Comparison of ENCODE assay signal across 1 cellular context in the genomic region with DNA sequence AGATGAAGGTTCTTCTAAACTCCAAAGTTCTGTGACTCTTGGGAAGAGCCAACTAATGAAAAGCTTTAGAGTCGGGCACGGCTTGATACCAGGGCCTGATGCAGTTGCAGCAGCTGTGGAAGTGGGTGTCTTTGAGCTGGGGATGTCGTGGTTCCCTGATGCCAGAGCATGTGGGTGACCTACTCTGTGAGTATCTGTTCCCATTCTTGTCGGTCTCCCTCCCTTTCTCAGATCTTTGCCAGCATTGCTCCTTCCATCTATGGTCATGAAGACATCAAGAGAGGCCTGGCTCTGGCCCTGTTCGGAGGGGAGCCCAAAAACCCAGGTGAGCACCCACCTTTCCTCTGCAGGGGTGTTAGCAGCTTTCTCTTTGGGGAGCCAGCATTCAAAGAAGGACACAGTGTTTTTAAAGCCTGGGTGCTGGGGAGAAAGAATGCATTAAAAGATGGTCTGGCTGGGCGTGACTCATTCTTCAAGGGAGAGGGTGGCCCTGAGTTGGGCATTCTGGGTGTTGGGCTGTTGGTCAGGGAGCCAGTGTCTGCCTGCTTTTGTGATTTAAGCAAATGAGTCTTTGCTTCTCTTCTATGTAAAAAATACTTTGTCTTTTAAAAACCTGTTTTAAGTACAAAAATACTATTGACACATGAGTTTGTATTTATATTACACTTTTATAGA.
TF ChIP-seq lines count a peak whose summit lies in the region.

No MANE protein-coding gene starts in this region.

TF ChIP-seq in IMR-90, 13 proteins besides CTCF, POLR2A, EP300 and RAD21:
- TF ChIP-seq MAZ (IDR thresholded peaks at IDR 0.05; ENCODE audit: borderline replicate concordance, low read depth, low read length), result no peak
- no peak for TF ChIP-seq CEBPB (IDR thresholded peaks at IDR 0.05; ENCODE audit: low read depth, low read length)
- TF ChIP-seq, protein P1, sequence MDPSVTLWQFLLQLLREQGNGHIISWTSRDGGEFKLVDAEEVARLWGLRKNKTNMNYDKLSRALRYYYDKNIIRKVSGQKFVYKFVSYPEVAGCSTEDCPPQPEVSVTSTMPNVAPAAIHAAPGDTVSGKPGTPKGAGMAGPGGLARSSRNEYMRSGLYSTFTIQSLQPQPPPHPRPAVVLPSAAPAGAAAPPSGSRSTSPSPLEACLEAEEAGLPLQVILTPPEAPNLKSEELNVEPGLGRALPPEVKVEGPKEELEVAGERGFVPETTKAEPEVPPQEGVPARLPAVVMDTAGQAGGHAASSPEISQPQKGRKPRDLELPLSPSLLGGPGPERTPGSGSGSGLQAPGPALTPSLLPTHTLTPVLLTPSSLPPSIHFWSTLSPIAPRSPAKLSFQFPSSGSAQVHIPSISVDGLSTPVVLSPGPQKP (IDR thresholded peaks at IDR 0.05; ENCODE audit: borderline replicate concordance, low read depth, low read length), result no peak
- TF ChIP-seq CHD1 (IDR thresholded peaks at IDR 0.05; ENCODE audit: low read depth, low read length), result no peak
- TF ChIP-seq, protein P2, sequence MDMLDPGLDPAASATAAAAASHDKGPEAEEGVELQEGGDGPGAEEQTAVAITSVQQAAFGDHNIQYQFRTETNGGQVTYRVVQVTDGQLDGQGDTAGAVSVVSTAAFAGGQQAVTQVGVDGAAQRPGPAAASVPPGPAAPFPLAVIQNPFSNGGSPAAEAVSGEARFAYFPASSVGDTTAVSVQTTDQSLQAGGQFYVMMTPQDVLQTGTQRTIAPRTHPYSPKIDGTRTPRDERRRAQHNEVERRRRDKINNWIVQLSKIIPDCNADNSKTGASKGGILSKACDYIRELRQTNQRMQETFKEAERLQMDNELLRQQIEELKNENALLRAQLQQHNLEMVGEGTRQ (IDR thresholded peaks at IDR 0.05; ENCODE audit: low read depth, low read length), result no peak
- no peak for TF ChIP-seq SMC3 (IDR thresholded peaks at IDR 0.05; ENCODE audit: low read depth, low read length)
- TF ChIP-seq RCOR1 (IDR thresholded peaks at IDR 0.05; ENCODE audit: insufficient replicate concordance, low read length), result no peak
- TF ChIP-seq RFX5 (IDR thresholded peaks at IDR 0.05; ENCODE audit: low read depth, low read length), result no peak
- TF ChIP-seq FOS (IDR thresholded peaks at IDR 0.05; ENCODE audit: low read depth, low read length), result no peak
- no peak for TF ChIP-seq BHLHE40 (IDR thresholded peaks at IDR 0.05; ENCODE audit: low read depth, low read length)
- TF ChIP-seq MAFK (IDR thresholded peaks at IDR 0.05; ENCODE audit: low read depth, low read length), result no peak
- TF ChIP-seq NFE2L2 (IDR thresholded peaks at IDR 0.05; ENCODE audit: low read depth, low read length), result no peak
- TF ChIP-seq MXI1 (IDR thresholded peaks at IDR 0.05; ENCODE audit: borderline replicate concordance, low read depth, low read length), result no peak
